In genomic region chr18:75261430-75262223, GRCh38 we compare ENCODE assay signal across 11 cellular contexts. TPM values are rescaled to one million over a fixed set of nuclear protein-coding genes. Genes with fewer than 3 reads are reported as not detected.
A peak's percentile ranks its signal among the peaks of the same experiment; 100 is the strongest.
DNase-seq lines count a peak whose midpoint lies in the region; ATAC-seq, FAIRE-seq and TF ChIP-seq lines count a peak whose summit lies in the region.
"Had no signal": no experiment of that assay in that cellular context is flagged by ENCODE, and none has a peak within 500 bp of the region (broad histone marks: within the 10 kb centered on the region; RNA-seq: fewer than 3 reads in every experiment).

No MANE protein-coding gene starts in this region.

- no peak overlapping the region for H3K27ac ChIP-seq in suprapubic skin
- H3K27ac ChIP-seq: coronary artery had no signal

- intact Hi-C loops in activated naive CD4-positive, alpha-beta T cell treated with anti-CD3 and anti-CD28 coated beads for 36 hours (cut with micrococcal nuclease) = loop anchor here (1.0 to 10.0 kb wide), 2 partner anchors 14 to 1113 kb away; no protein-coding TSS in a partner anchor
- intact Hi-C loops in Right ventricle myocardium superior (cut with DNase I) = no loop called here

- H3K4me3 Mint-ChIP-seq in activated naive CD4-positive, alpha-beta T cell treated with anti-CD3 and anti-CD28 coated beads for 36 hours = no peak overlapping the region
- peak overlapping the region; percentile 71 for H3K4me3 Mint-ChIP-seq in stimulated activated memory B cell treated with anti-CD40 and anti-IgM and Interleukin-4, amounts not matched to agents 10 μg/mL and 1 μg/mL and 100 μg/mL, for 72 hours

- CTCF ChIA-PET in activated naive CD4-positive, alpha-beta T cell treated with anti-CD3 and anti-CD28 coated beads for 36 hours (lab: Charles Lee) = no interaction called here

- peaks cover 46% of the 10 kb centered on the region for H3K4me1 Mint-ChIP-seq in activated naive CD4-positive, alpha-beta T cell treated with anti-CD3 and anti-CD28 coated beads for 36 hours (ENCODE audit: low read depth)
- H3K4me1 Mint-ChIP-seq in stimulated activated memory B cell treated with anti-CD40 and anti-IgM and Interleukin-4, amounts not matched to agents 10 μg/mL and 1 μg/mL and 100 μg/mL, for 72 hours = peaks cover 24% of the 10 kb centered on the region

- H3K4me1 ChIP-seq in suprapubic skin = peaks cover 4% of the 10 kb centered on the region

- H3K27me3 ChIP-seq in suprapubic skin = no peaks in the 10 kb centered on the region

- H3K4me3 ChIP-seq in suprapubic skin = no peak overlapping the region
- H3K4me3 ChIP-seq: coronary artery had no signal

- H3K9me3 ChIP-seq in suprapubic skin = no peaks in the 10 kb centered on the region

- H3K27ac Mint-ChIP-seq in activated naive CD4-positive, alpha-beta T cell treated with anti-CD3 and anti-CD28 coated beads for 36 hours = peak overlapping the region; percentile 63
- peak overlapping the region; percentile 95 for H3K27ac Mint-ChIP-seq in stimulated activated memory B cell treated with anti-CD40 and anti-IgM and Interleukin-4, amounts not matched to agents 10 μg/mL and 1 μg/mL and 100 μg/mL, for 72 hours

- peak; percentile 23 for DNase-seq in activated naive CD4-positive, alpha-beta T cell treated with anti-CD3 and anti-CD28 coated beads for 36 hours
- DNase-seq in activated naive CD4-positive, alpha-beta T cell treated with anti-CD3 and anti-CD28 coated beads, Interleukin-2, amount 50 U/mL, for 16 hours = no peak
- DNase-seq in suprapubic skin (ENCODE audit: low spot score in 2 of 2) = no peak
- no peak for DNase-seq in Right ventricle myocardium superior
- no peak for DNase-seq in urothelium cell line (ENCODE audit: low spot score)
- DNase-seq: activated CD4-positive, alpha-beta T cell treated with anti-CD3 and anti-CD28 coated beads, Interleukin-2, amount 50 U/mL, for 48 hours had no signal

- no peak for TF ChIP-seq POLR2A in suprapubic skin (IDR thresholded peaks at IDR 0.05)

- H3K9me3 Mint-ChIP-seq in activated naive CD4-positive, alpha-beta T cell treated with anti-CD3 and anti-CD28 coated beads for 36 hours = no peaks in the 10 kb centered on the region
- H3K9me3 Mint-ChIP-seq in stimulated activated memory B cell treated with anti-CD40 and anti-IgM and Interleukin-4, amounts not matched to agents 10 μg/mL and 1 μg/mL and 100 μg/mL, for 72 hours = no peaks in the 10 kb centered on the region

- TF ChIP-seq EP300 in suprapubic skin (IDR thresholded peaks at IDR 0.05) = no peak

- FAIRE-seq in urothelium cell line (lab: Jason Lieb, UNC) = no peak
- FAIRE-seq: RCC 7860 had no signal

- TF ChIP-seq CTCF in suprapubic skin (IDR thresholded peaks at IDR 0.05) = no peak

- ATAC-seq in GM21825 (IDR thresholded peaks at IDR 0.05; ENCODE audit: unreplicated experiment) = peak; percentile 82
- peak; percentile 90 for ATAC-seq in HG03457 (IDR thresholded peaks at IDR 0.05; ENCODE audit: unreplicated experiment)
- ATAC-seq in stimulated activated memory B cell treated with anti-CD40 and anti-IgM and Interleukin-4, amounts not matched to agents 10 μg/mL and 1 μg/mL and 100 μg/mL, for 72 hours = peak; percentile 94
- no peak for ATAC-seq in Right ventricle myocardium superior (ENCODE audit: poor library complexity)

- H3K27me3 Mint-ChIP-seq in activated naive CD4-positive, alpha-beta T cell treated with anti-CD3 and anti-CD28 coated beads for 36 hours (ENCODE audit: low read depth) = no peaks in the 10 kb centered on the region
- no peaks in the 10 kb centered on the region for H3K27me3 Mint-ChIP-seq in stimulated activated memory B cell treated with anti-CD40 and anti-IgM and Interleukin-4, amounts not matched to agents 10 μg/mL and 1 μg/mL and 100 μg/mL, for 72 hours

- H3K36me3 Mint-ChIP-seq in activated naive CD4-positive, alpha-beta T cell treated with anti-CD3 and anti-CD28 coated beads for 36 hours (ENCODE audit: low read depth) = no peaks in the 10 kb centered on the region
- no peaks in the 10 kb centered on the region for H3K36me3 Mint-ChIP-seq in stimulated activated memory B cell treated with anti-CD40 and anti-IgM and Interleukin-4, amounts not matched to agents 10 μg/mL and 1 μg/mL and 100 μg/mL, for 72 hours

- WGBS in suprapubic skin = 89% methylated on average over 9 of the region's 9 CpGs

- no peaks in the 10 kb centered on the region for H3K36me3 ChIP-seq in suprapubic skin

RNA-seq across cellular contexts. Expression of gene TSHZ1, which starts 51.0 kb away (rescaled TPM):
- total RNA-seq in activated naive CD4-positive, alpha-beta T cell treated with anti-CD3 and anti-CD28 coated beads for 36 hours = 10 to 100 TPM; 13.8 to 14.3 TPM
- total RNA-seq in suprapubic skin (10 to 100 TPM; 15.2 to 24.5 (median 20.3) TPM), Right ventricle myocardium superior (24.0 TPM)

RNA-seq across cellular contexts. Expression of gene PTGR3, which starts 52.7 kb away (rescaled TPM):
- total RNA-seq in activated naive CD4-positive, alpha-beta T cell treated with anti-CD3 and anti-CD28 coated beads for 36 hours = 10 to 100 TPM; 28.4 to 33.0 TPM
- 10 to 100 TPM; 14.0 to 20.4 (median 15.5) TPM for total RNA-seq in suprapubic skin
- 81.5 TPM for total RNA-seq in Right ventricle myocardium superior
